Comparison of ENCODE assay signal across 9 cellular contexts in the genomic region with DNA sequence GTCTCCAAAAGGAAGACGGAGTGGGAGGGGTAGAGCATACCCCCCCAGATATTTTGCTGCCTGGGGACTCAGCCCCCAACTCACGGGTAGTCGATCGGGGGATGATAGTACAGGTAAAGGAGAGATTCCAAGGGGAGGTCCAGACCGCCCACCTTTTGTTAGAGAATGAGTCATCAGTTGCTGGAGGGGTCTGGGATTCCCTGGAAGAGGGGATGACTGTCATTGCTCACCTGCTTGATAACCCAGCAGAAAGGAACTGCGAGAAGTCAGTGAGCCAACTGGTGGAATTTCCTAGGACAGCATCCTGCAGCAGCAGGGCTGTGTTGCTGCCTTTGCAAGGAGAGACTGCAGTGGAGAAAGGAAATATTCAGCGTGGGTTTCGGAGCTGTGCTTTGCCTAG.
DNase-seq lines count a peak whose midpoint lies in the region; TF ChIP-seq lines count a peak whose summit lies in the region.
"Had no signal": no experiment of that assay in that cellular context is flagged by ENCODE, and none has a peak within 500 bp of the region (broad histone marks: within the 10 kb centered on the region; RNA-seq: fewer than 3 reads in every experiment).

No MANE protein-coding gene starts in this region.

- DNase-seq in NCI-H1105 treated with DMSO at 0.1 percent for 48 hours (lab: John Stamatoyannopoulos, UW) (peak; percentile 33), NCI-H1105 (lab: John Stamatoyannopoulos, UW) (no peak), head of caudate nucleus (peak in 23 of 42 donors; percentile 14 to 68 (median 36)), smooth muscle cell (lab: John Stamatoyannopoulos, UW; ENCODE audit: unreplicated experiment) (no peak), NCI-H345 (lab: John Stamatoyannopoulos, UW) (no peak), middle frontal gyrus (ENCODE audit: extremely low spot score, low spot score) (no peak)
- no peak for DNase-seq in stimulated activated CD4-positive, alpha-beta T cell treated with anti-CD3 and anti-CD28 coated beads, Interleukin-1b, Interleukin-23, amount 100 ng/mL, for 48 hours
- DNase-seq: NCI-H1048 had no signal

- peaks cover 60% of the 10 kb centered on the region for H3K4me1 ChIP-seq in smooth muscle cell (ENCODE audit: low read depth)

- H3K4me3 ChIP-seq in WI38 (ENCODE audit: low read depth, low read length), result peak overlapping the region; percentile 48
- H3K4me3 ChIP-seq in smooth muscle cell, result peak overlapping the region; percentile 39

- peaks cover 80% of the 10 kb centered on the region for H3K79me2 ChIP-seq in smooth muscle cell (ENCODE audit: low read depth)

- H3K9me3 ChIP-seq in smooth muscle cell (replicated peaks; ENCODE audit: low read depth), result no peaks in the 10 kb centered on the region

- no peaks in the 10 kb centered on the region for H3K36me3 ChIP-seq in smooth muscle cell (ENCODE audit: low read depth)

- no peaks in the 10 kb centered on the region for H3K27me3 ChIP-seq in smooth muscle cell (ENCODE audit: low read depth)

- H3F3A ChIP-seq in smooth muscle cell (ENCODE audit: low read depth), result peaks cover 40% of the 10 kb centered on the region

- no peak overlapping the region for H2AFZ ChIP-seq in smooth muscle cell (ENCODE audit: low read depth)

- H3K4me2 ChIP-seq in smooth muscle cell, result peak overlapping the region; percentile 84

- TF ChIP-seq CTCF in WI38 (IDR thresholded peaks at IDR 0.05; ENCODE audit: low read depth, low read length) (no peak), smooth muscle cell (IDR thresholded peaks at IDR 0.05; ENCODE audit: borderline replicate concordance, insufficient read depth, poor library complexity, severe bottlenecking) (no peak)

- peaks cover 95% of the 10 kb centered on the region for H4K20me1 ChIP-seq in smooth muscle cell (ENCODE audit: low read depth)

- peak overlapping the region; percentile 78 for H3K27ac ChIP-seq in smooth muscle cell (ENCODE audit: low read depth)

- H3K9ac ChIP-seq in smooth muscle cell (ENCODE audit: low read depth), result peak overlapping the region; percentile 46

- WGBS in smooth muscle cell (ENCODE audit: low lambda C conversion rate), result 43% methylated on average over 8 of the region's 8 CpGs

- intact Hi-C loops in head of caudate nucleus (cut with DNase I), result no loop called here

Comparison
In these comparisons a context has a peak if more than half of its experiments do, and no peak if none do; other contexts are left out.
1. DNase-seq: peak in NCI-H1105 treated with DMSO at 0.1 percent for 48 hours (single experiment) and head of caudate nucleus (23 of 42); none in NCI-H1105 (single experiment), smooth muscle cell (single experiment), stimulated activated CD4-positive, alpha-beta T cell treated with anti-CD3 and anti-CD28 coated beads, Interleukin-1b, Interleukin-23, amount 100 ng/mL, for 48 hours (single experiment), NCI-H345 (single experiment) and middle frontal gyrus (single experiment).